11 cellular contexts compared by ENCODE assay signal in the genomic region with DNA sequence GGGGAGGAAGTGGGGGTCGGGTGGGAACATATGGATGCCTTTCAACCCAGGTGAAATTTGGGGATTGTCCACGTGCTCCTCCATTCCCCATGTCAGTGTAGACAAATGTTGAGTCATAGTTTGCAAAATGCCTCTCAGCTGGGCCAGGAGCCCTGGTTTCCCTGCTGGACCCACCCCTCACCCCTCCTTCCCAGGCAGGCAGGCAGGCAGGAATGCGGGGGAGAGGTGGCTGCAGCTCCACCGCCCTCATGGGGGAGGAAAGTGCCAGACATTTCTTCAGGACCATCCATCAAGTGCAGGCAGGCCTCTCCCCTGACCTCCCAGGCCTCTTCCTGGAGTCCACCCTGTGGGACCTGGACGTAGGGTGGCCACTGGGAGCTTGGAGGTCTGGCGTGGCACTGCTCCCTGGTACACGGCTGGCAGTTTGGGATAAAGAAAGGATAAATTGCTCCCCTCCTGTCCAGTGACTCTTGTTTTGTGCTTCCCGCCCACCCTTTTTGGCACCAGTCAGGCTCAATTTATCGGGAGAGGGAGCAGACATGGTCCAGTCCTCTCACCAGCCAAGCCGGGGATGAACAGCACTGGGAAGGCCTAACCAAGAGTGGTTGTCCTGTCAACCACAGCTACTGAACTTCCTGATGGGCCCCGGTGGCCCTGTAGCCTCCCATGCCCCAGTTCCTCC. TPM values are rescaled to one million over a fixed set of nuclear protein-coding genes. Genes with fewer than 3 reads are reported as not detected.
DNase-seq lines count a peak whose midpoint lies in the region; ATAC-seq and TF ChIP-seq lines count a peak whose summit lies in the region.
"Had no signal": no experiment of that assay in that cellular context is flagged by ENCODE, and none has a peak within 500 bp of the region (broad histone marks: within the 10 kb centered on the region; RNA-seq: fewer than 3 reads in every experiment).

No MANE protein-coding gene starts in this region.

- peaks cover 3% of the 10 kb centered on the region for H3K4me1 Mint-ChIP-seq in activated naive CD4-positive, alpha-beta T cell treated with anti-CD3 and anti-CD28 coated beads for 36 hours (ENCODE audit: low read depth)

- no peaks in the 10 kb centered on the region for H3K9me3 Mint-ChIP-seq in activated naive CD4-positive, alpha-beta T cell treated with anti-CD3 and anti-CD28 coated beads for 36 hours
- H3K9me3 Mint-ChIP-seq: activated naive CD8-positive, alpha-beta T cell treated with anti-CD3 and anti-CD28 coated beads for 36 hours had no signal

- no peak overlapping the region for H3K27ac ChIP-seq in SK-N-SH (ENCODE audit: low read depth in 2 of 2, low read length in 1 of 2)
- peak overlapping the region; percentile 43 for H3K27ac ChIP-seq in cardiac muscle cell
- H3K27ac ChIP-seq in ovary: peak overlapping the region; percentile 81 to 92
- H3K27ac ChIP-seq: C4-2B had no signal

- H3K4me2 ChIP-seq in SK-N-SH: no peak overlapping the region

- H3K9me3 ChIP-seq in BE2C (no peaks in the 10 kb centered on the region), SK-N-SH (no peaks in the 10 kb centered on the region), cardiac muscle cell (ENCODE audit: low read depth) (no peaks in the 10 kb centered on the region), ovary (no peaks in the 10 kb centered on the region)

- CTCF ChIA-PET in SK-N-SH (lab: Yijun Ruan, JAX): interaction anchor here (1.4 to 1.7 kb wide), 2 partner anchors 20 to 52 kb away, joined by 6 to 7 read pairs; no protein-coding TSS in a partner anchor
- CTCF ChIA-PET in activated naive CD4-positive, alpha-beta T cell treated with anti-CD3 and anti-CD28 coated beads for 36 hours (lab: Charles Lee): no interaction called here

- no peaks in the 10 kb centered on the region for H3K36me3 Mint-ChIP-seq in activated naive CD4-positive, alpha-beta T cell treated with anti-CD3 and anti-CD28 coated beads for 36 hours (ENCODE audit: low read depth)
- H3K36me3 Mint-ChIP-seq: activated naive CD8-positive, alpha-beta T cell treated with anti-CD3 and anti-CD28 coated beads for 36 hours had no signal

- H3K4me3 ChIP-seq in BE2C (ENCODE audit: low read depth, low read length): no peak overlapping the region
- H3K4me3 ChIP-seq in SK-N-SH (ENCODE audit: low read depth in 2 of 2, low read length in 1 of 2): no peak overlapping the region
- no peak overlapping the region for H3K4me3 ChIP-seq in cardiac muscle cell
- no peak overlapping the region for H3K4me3 ChIP-seq in ovary

- H4K20me1 ChIP-seq in SK-N-SH (ENCODE audit: insufficient read depth): no peaks in the 10 kb centered on the region

- DNase-seq in BE2C: peak; percentile 76
- DNase-seq in SK-N-SH: peak; percentile 27
- peak; percentile 48 to 97 for DNase-seq in cardiac muscle cell (ENCODE audit: low read depth in 1 of 2, low spot score in 1 of 2)
- DNase-seq in ovary: peak; percentile 83 to 91 (median 87)
- DNase-seq in activated naive CD4-positive, alpha-beta T cell treated with anti-CD3 and anti-CD28 coated beads for 36 hours: no peak
- DNase-seq in GOT3 (lab: John Stamatoyannopoulos, UW): no peak
- no peak for DNase-seq in NCI-H128 (lab: John Stamatoyannopoulos, UW; ENCODE audit: unreplicated experiment)
- DNase-seq: activated naive CD8-positive, alpha-beta T cell treated with anti-CD3 and anti-CD28 coated beads for 36 hours; SIG-M5 had no signal

- H3K4me1 ChIP-seq in BE2C (peaks cover 29% of the 10 kb centered on the region), SK-N-SH (ENCODE audit: control insufficient read depth in 1 of 2, insufficient read depth in 2 of 2, low read depth in 1 of 2, low read length in 1 of 2) (peaks cover 0 to 16% of the 10 kb centered on the region in 2 experiments; a peak in 1 of 4 replicates), cardiac muscle cell (ENCODE audit: low read depth) (peaks cover 14% of the 10 kb centered on the region), ovary (ENCODE audit: insufficient read depth) (peaks cover 23% of the 10 kb centered on the region)

- H3F3A ChIP-seq in SK-N-SH (replicated peaks; ENCODE audit: insufficient read depth): peaks cover 3% of the 10 kb centered on the region

- H3K36me3 ChIP-seq in BE2C (no peaks in the 10 kb centered on the region), SK-N-SH (replicated peaks in 1 of 2; ENCODE audit: control insufficient read depth in 1 of 2, insufficient read depth in 2 of 2, low read length in 1 of 2) (no peaks in the 10 kb centered on the region), cardiac muscle cell (no peaks in the 10 kb centered on the region), ovary (no peaks in the 10 kb centered on the region)

- peak overlapping the region; percentile 72; the same call in 1 of the 2 replicates for H2AFZ ChIP-seq in SK-N-SH (ENCODE audit: low read depth)

- no peaks in the 10 kb centered on the region for H3K27me3 ChIP-seq in BE2C
- H3K27me3 ChIP-seq in SK-N-SH (ENCODE audit: insufficient read depth): no peaks in the 10 kb centered on the region
- no peaks in the 10 kb centered on the region for H3K27me3 ChIP-seq in cardiac muscle cell
- H3K27me3 ChIP-seq in ovary: no peaks in the 10 kb centered on the region

- no peaks in the 10 kb centered on the region for H3K9me2 ChIP-seq in SK-N-SH

- POLR2A ChIA-PET in SK-N-SH (lab: Yijun Ruan, JAX): no interaction called here

- ATAC-seq in GM21576 (IDR thresholded peaks at IDR 0.05; ENCODE audit: unreplicated experiment): no peak

- H3K79me2 ChIP-seq in SK-N-SH (ENCODE audit: insufficient read depth): no peaks in the 10 kb centered on the region

- TF ChIP-seq CTCF in BE2C (IDR thresholded peaks at IDR 0.05; ENCODE audit: low read depth, low read length) (no peak), SK-N-SH (IDR thresholded peaks at IDR 0.05) (no peak), cardiac muscle cell (IDR thresholded peaks at IDR 0.05; ENCODE audit: low read depth, low read length) (no peak), ovary (IDR thresholded peaks at IDR 0.05) (no peak)

- TF ChIP-seq EP300 in SK-N-SH (IDR thresholded peaks at IDR 0.05; ENCODE audit: borderline replicate concordance in 1 of 2, low read depth in 1 of 2, low read length in 1 of 2) (no peak), ovary (IDR thresholded peaks at IDR 0.05) (peak; percentile 66)

- no peak for TF ChIP-seq RAD21 in SK-N-SH (IDR thresholded peaks at IDR 0.05; ENCODE audit: low read length)

- H3K9ac ChIP-seq in SK-N-SH: no peak overlapping the region

- intact Hi-C loops in ovary (cut with DNase I): loop anchor here in 1 of 4 donors (5.0 kb wide), 1 partner anchor 45 kb away; no protein-coding TSS in a partner anchor
- intact Hi-C loops in activated naive CD4-positive, alpha-beta T cell treated with anti-CD3 and anti-CD28 coated beads for 36 hours (cut with micrococcal nuclease): no loop called here

- peak; percentile 22 for TF ChIP-seq POLR2A in ovary (IDR thresholded peaks at IDR 0.05)

- 66% methylated on average over 7 of the region's 11 CpGs for WGBS in SK-N-SH (ENCODE audit: low lambda C conversion rate)
- 16 to 26% (median 18%) methylated on average over 11 of the region's 11 CpGs for WGBS in ovary, 3 donors

- H3K4me3 Mint-ChIP-seq in activated naive CD4-positive, alpha-beta T cell treated with anti-CD3 and anti-CD28 coated beads for 36 hours: no peak overlapping the region
- H3K4me3 Mint-ChIP-seq: activated naive CD8-positive, alpha-beta T cell treated with anti-CD3 and anti-CD28 coated beads for 36 hours had no signal

- no peaks in the 10 kb centered on the region for H3K27me3 Mint-ChIP-seq in activated naive CD4-positive, alpha-beta T cell treated with anti-CD3 and anti-CD28 coated beads for 36 hours (ENCODE audit: low read depth)
- H3K27me3 Mint-ChIP-seq: activated naive CD8-positive, alpha-beta T cell treated with anti-CD3 and anti-CD28 coated beads for 36 hours had no signal

- H3K27ac Mint-ChIP-seq in activated naive CD4-positive, alpha-beta T cell treated with anti-CD3 and anti-CD28 coated beads for 36 hours: no peak overlapping the region
- H3K27ac Mint-ChIP-seq: activated naive CD8-positive, alpha-beta T cell treated with anti-CD3 and anti-CD28 coated beads for 36 hours had no signal

RNA-seq across cellular contexts. Expression of a gene that starts 18.8 kb away (rescaled TPM):
- 22.0 TPM for polyA plus RNA-seq in BE2C (2012; ENCODE audit: insufficient read depth, insufficient read length, low read depth)
- 0.05 and 0.12 TPM in 2 replicates for polyA plus RNA-seq in SK-N-SH (2012; rRNA removed)
- polyA plus RNA-seq in SK-N-SH (2012; cell fraction: cytosol; rRNA removed): 0.01 and 0.08 TPM in 2 replicates
- 0.26 and 0.60 TPM in 2 replicates for polyA plus RNA-seq in SK-N-SH (2012; cell fraction: nucleus; rRNA removed)
- total RNA-seq in cardiac muscle cell: 1.1 and 1.4 TPM in 2 replicates
- 1.7 and 3.9 TPM in 2 replicates for polyA plus RNA-seq in cardiac muscle cell
- total RNA-seq in ovary: 10 to 100 TPM; 23.6 to 96.5 (median 50.7) TPM
- 10 to 100 TPM; 20.6 to 31.3 TPM for polyA plus RNA-seq in ovary
- under 1 TPM; 0.05 to 0.10 TPM for total RNA-seq in activated naive CD4-positive, alpha-beta T cell treated with anti-CD3 and anti-CD28 coated beads for 36 hours

RNA-seq across cellular contexts. Expression of a gene that starts 26.5 kb away (rescaled TPM):
- polyA plus RNA-seq in BE2C (2012; ENCODE audit: insufficient read depth, insufficient read length, low read depth): 390 TPM
- polyA plus RNA-seq in SK-N-SH (2012; rRNA removed): 189 and 236 TPM in 2 replicates
- polyA plus RNA-seq in SK-N-SH (2012; cell fraction: cytosol; rRNA removed): 221 and 224 TPM in 2 replicates
- polyA plus RNA-seq in SK-N-SH (2012; cell fraction: nucleus; rRNA removed): 123 and 180 TPM in 2 replicates
- 174 and 200 TPM in 2 replicates for total RNA-seq in cardiac muscle cell
- polyA plus RNA-seq in cardiac muscle cell: 276 and 294 TPM in 2 replicates
- 100 to 1,000 TPM in 6 of 7 donors, 10 to 100 TPM in 1; 92.5 to 133 (median 122) TPM for total RNA-seq in ovary
- polyA plus RNA-seq in ovary: 100 to 1,000 TPM in 1 of 2 donors, 10 to 100 TPM in 1; 87.3 to 206 TPM
- 100 to 1,000 TPM; 346 to 357 TPM for total RNA-seq in activated naive CD4-positive, alpha-beta T cell treated with anti-CD3 and anti-CD28 coated beads for 36 hours

RNA-seq across cellular contexts. Expression of a gene that starts 30.5 kb away (rescaled TPM):
- polyA plus RNA-seq in BE2C (2012; ENCODE audit: insufficient read depth, insufficient read length, low read depth): 51.8 TPM
- polyA plus RNA-seq in SK-N-SH (2012; rRNA removed): 64.3 and 80.9 TPM in 2 replicates
- 26.1 and 30.5 TPM in 2 replicates for polyA plus RNA-seq in SK-N-SH (2012; cell fraction: cytosol; rRNA removed)
- polyA plus RNA-seq in SK-N-SH (2012; cell fraction: nucleus; rRNA removed): 414 and 457 TPM in 2 replicates
- 45.4 and 73.5 TPM in 2 replicates for total RNA-seq in cardiac muscle cell
- 39.7 and 60.5 TPM in 2 replicates for polyA plus RNA-seq in cardiac muscle cell
- total RNA-seq in ovary: 10 to 100 TPM; 49.5 to 74.4 (median 58.6) TPM
- 10 to 100 TPM; 41.6 to 54.5 TPM for polyA plus RNA-seq in ovary
- 10 to 100 TPM; 39.3 to 40.4 TPM for total RNA-seq in activated naive CD4-positive, alpha-beta T cell treated with anti-CD3 and anti-CD28 coated beads for 36 hours

RNA-seq across cellular contexts. Expression of a gene that starts 38.8 kb away (rescaled TPM):
- polyA plus RNA-seq in BE2C (2012; ENCODE audit: insufficient read depth, insufficient read length, low read depth): 52.7 TPM
- polyA plus RNA-seq in SK-N-SH (2012; rRNA removed) (57.6 and 61.7 TPM in 2 replicates), cardiac muscle cell (113 and 115 TPM in 2 replicates), ovary (10 to 100 TPM; 41.3 to 70.2 TPM)
- polyA plus RNA-seq in SK-N-SH (2012; cell fraction: cytosol; rRNA removed): 56.7 and 57.6 TPM in 2 replicates
- polyA plus RNA-seq in SK-N-SH (2012; cell fraction: nucleus; rRNA removed): 41.7 and 45.5 TPM in 2 replicates
- total RNA-seq in cardiac muscle cell (56.1 and 83.4 TPM in 2 replicates), ovary (10 to 100 TPM; 31.6 to 48.9 (median 38.4) TPM)
- 10 to 100 TPM; 24.4 to 26.2 TPM for total RNA-seq in activated naive CD4-positive, alpha-beta T cell treated with anti-CD3 and anti-CD28 coated beads for 36 hours

Comparison
In these comparisons a context has a peak if more than half of its experiments do, and no peak if none do; other contexts are left out.
1. DNase-seq: peak in BE2C (single experiment), SK-N-SH (single experiment), cardiac muscle cell (2 of 2) and ovary (5 of 5); none in activated naive CD4-positive, alpha-beta T cell treated with anti-CD3 and anti-CD28 coated beads for 36 hours (single experiment), GOT3 (single experiment) and NCI-H128 (single experiment).
2. H3K27ac ChIP-seq: peak in cardiac muscle cell (single experiment) and ovary (2 of 2); none in SK-N-SH (0 of 2).
3. RNA of a gene that starts 18.8 kb away (total RNA-seq): 23.6 to 96.5 TPM in ovary; 1.1 to 1.4 TPM in cardiac muscle cell and 0.05 to 0.10 TPM in activated naive CD4-positive, alpha-beta T cell treated with anti-CD3 and anti-CD28 coated beads for 36 hours; every median in the first group is over 10 times any median in the second.